Comparison of ENCODE assay signal across 9 cellular contexts in the genomic region with DNA sequence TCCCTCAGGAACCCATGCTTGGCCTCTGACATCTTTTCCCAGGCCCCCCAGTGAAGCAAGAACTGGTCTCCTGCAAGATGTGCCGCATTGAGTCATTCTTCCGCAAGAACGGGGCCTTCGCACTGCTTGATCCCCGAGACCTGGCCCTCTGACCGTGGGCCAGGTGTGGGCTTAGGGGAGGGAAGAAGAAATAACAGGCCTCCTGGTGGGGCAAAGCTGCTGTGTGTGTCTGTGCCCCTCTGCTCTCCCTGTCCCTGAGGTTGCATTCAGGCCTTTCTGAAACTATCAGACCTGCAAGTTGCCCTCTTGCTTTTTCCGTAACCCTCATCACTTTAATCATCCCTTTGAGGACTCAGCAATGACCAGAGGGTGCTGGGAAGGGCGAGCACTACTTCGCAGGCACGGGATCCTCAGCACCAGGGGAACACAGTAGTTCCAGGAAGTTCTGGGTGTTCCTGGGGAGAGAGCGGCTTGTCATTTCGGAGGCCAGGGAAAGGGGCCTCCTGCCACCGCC. TPM values are rescaled to one million over a fixed set of nuclear protein-coding genes. Genes with fewer than 3 reads are reported as not detected.
A peak's percentile ranks its signal among the peaks of the same experiment; 100 is the strongest.
DNase-seq lines count a peak whose midpoint lies in the region; ATAC-seq, FAIRE-seq and TF ChIP-seq lines count a peak whose summit lies in the region.
"Had no signal": no experiment of that assay in that cellular context is flagged by ENCODE, and none has a peak within 500 bp of the region (broad histone marks: within the 10 kb centered on the region; RNA-seq: fewer than 3 reads in every experiment).

No MANE protein-coding gene starts in this region.

- H3K4me1 ChIP-seq in mesenchymal stem cell (ENCODE audit: control insufficient read depth, insufficient read depth, low read depth, low read length) (peaks cover 25% of the 10 kb centered on the region), upper lobe of left lung (peaks cover 23 to 34% (median 27%) of the 10 kb centered on the region in 4 donors)

- TF ChIP-seq EP300 in upper lobe of left lung (IDR thresholded peaks at IDR 0.05): no peak

- TF ChIP-seq CTCF in brain microvascular endothelial cell (IDR thresholded peaks at IDR 0.05; ENCODE audit: low read depth, low read length, missing control alignments) (no peak), upper lobe of left lung (IDR thresholded peaks at IDR 0.05) (no peak)

- no peak overlapping the region for H3K4ac ChIP-seq in mesenchymal stem cell (ENCODE audit: low read depth in 1 of 2, low read length in 2 of 2)

- H2BK120ac ChIP-seq in mesenchymal stem cell (ENCODE audit: low read depth, low read length): no peak overlapping the region

- H3K27me3 Mint-ChIP-seq in activated T-cell treated with anti-CD3 and anti-CD28 coated beads, Interleukin-2, amount 50 U/mL, for 4 hours (ENCODE audit: low read depth): peaks cover 5% of the 10 kb centered on the region
- peaks cover 10% of the 10 kb centered on the region for H3K27me3 Mint-ChIP-seq in activated T-cell treated with anti-CD3 and anti-CD28 coated beads, Interleukin-2, amount 50 U/mL, for 72 hours (ENCODE audit: low read depth)

- no peak overlapping the region for H3K18ac ChIP-seq in mesenchymal stem cell (ENCODE audit: low read depth in 1 of 2, low read length in 2 of 2)

- peaks cover 15% of the 10 kb centered on the region for H3K4me1 Mint-ChIP-seq in activated T-cell treated with anti-CD3 and anti-CD28 coated beads, Interleukin-2, amount 50 U/mL, for 4 hours (ENCODE audit: low read depth)
- peaks cover 29% of the 10 kb centered on the region for H3K4me1 Mint-ChIP-seq in activated T-cell treated with anti-CD3 and anti-CD28 coated beads, Interleukin-2, amount 50 U/mL, for 72 hours (ENCODE audit: low read depth)

- H2BK15ac ChIP-seq in mesenchymal stem cell (ENCODE audit: low read depth, poor library complexity, severe bottlenecking): no peak overlapping the region

- H3K79me1 ChIP-seq in mesenchymal stem cell (replicated peaks; ENCODE audit: low read length, poor library complexity, severe bottlenecking): peaks cover 15% of the 10 kb centered on the region

- no peak for DNase-seq in activated T-cell treated with anti-CD3 and anti-CD28 coated beads, Interleukin-2, amount 50 U/mL, for 4 hours
- DNase-seq in activated T-cell treated with anti-CD3 and anti-CD28 coated beads, Interleukin-2, amount 50 U/mL, for 72 hours: no peak
- no peak for DNase-seq in brain microvascular endothelial cell
- no peak for DNase-seq in mesenchymal stem cell
- no peak for DNase-seq in upper lobe of left lung
- DNase-seq in NCI-H1694 (lab: John Stamatoyannopoulos, UW): no peak
- DNase-seq in urothelium cell line (ENCODE audit: low spot score): no peak
- no peak for DNase-seq in central memory CD4-positive, alpha-beta T cell
- DNase-seq: SIG-M5 had no signal

- peak overlapping the region; percentile 54 for H3K4me3 Mint-ChIP-seq in activated T-cell treated with anti-CD3 and anti-CD28 coated beads, Interleukin-2, amount 50 U/mL, for 4 hours
- H3K4me3 Mint-ChIP-seq in activated T-cell treated with anti-CD3 and anti-CD28 coated beads, Interleukin-2, amount 50 U/mL, for 72 hours: peak overlapping the region in 1 of 2 donors; percentile 67

- no peaks in the 10 kb centered on the region for H3K9me3 Mint-ChIP-seq in activated T-cell treated with anti-CD3 and anti-CD28 coated beads, Interleukin-2, amount 50 U/mL, for 4 hours
- no peaks in the 10 kb centered on the region for H3K9me3 Mint-ChIP-seq in activated T-cell treated with anti-CD3 and anti-CD28 coated beads, Interleukin-2, amount 50 U/mL, for 72 hours

- no peak overlapping the region for H3K27ac Mint-ChIP-seq in activated T-cell treated with anti-CD3 and anti-CD28 coated beads, Interleukin-2, amount 50 U/mL, for 72 hours

- H3K36me3 ChIP-seq in brain microvascular endothelial cell (replicated peaks) (peaks cover 11% of the 10 kb centered on the region), mesenchymal stem cell (ENCODE audit: control insufficient read depth in 1 of 2, insufficient read depth in 2 of 2, low read depth in 1 of 2, low read length in 2 of 2) (peaks cover 22 to 26% of the 10 kb centered on the region in 2 experiments), upper lobe of left lung (peaks cover 0 to 19% (median 16%) of the 10 kb centered on the region in 4 donors)

- no peak overlapping the region for H2AK5ac ChIP-seq in mesenchymal stem cell (ENCODE audit: low read length, severe bottlenecking)

- H3K9me3 ChIP-seq in mesenchymal stem cell (ENCODE audit: control insufficient read depth, low read length): no peaks in the 10 kb centered on the region
- H3K9me3 ChIP-seq in upper lobe of left lung: no peaks in the 10 kb centered on the region

- no peak overlapping the region for H2BK5ac ChIP-seq in mesenchymal stem cell (ENCODE audit: low read depth, low read length, poor library complexity, severe bottlenecking)

- H3K14ac ChIP-seq in mesenchymal stem cell (ENCODE audit: low read length in 2 of 2): no peak overlapping the region

- H3K36me3 Mint-ChIP-seq in activated T-cell treated with anti-CD3 and anti-CD28 coated beads, Interleukin-2, amount 50 U/mL, for 4 hours (ENCODE audit: insufficient read depth): peaks cover 11% of the 10 kb centered on the region
- H3K36me3 Mint-ChIP-seq in activated T-cell treated with anti-CD3 and anti-CD28 coated beads, Interleukin-2, amount 50 U/mL, for 72 hours (ENCODE audit: insufficient read depth in 2 of 2): no peaks in the 10 kb centered on the region

- FAIRE-seq in urothelium cell line (lab: Jason Lieb, UNC): no peak

- H3K23ac ChIP-seq in mesenchymal stem cell (ENCODE audit: low read length in 2 of 2): no peak overlapping the region

- WGBS in mesenchymal stem cell: 60% methylated on average over 11 of the region's 13 CpGs
- WGBS in upper lobe of left lung, 2 donors: 33 to 60% methylated on average over 8 to 11 of the region's 13 CpGs

- H3K4me2 ChIP-seq in mesenchymal stem cell (ENCODE audit: low read length, poor library complexity, severe bottlenecking): peak overlapping the region; percentile 99

- no peak for ATAC-seq in activated T-cell treated with anti-CD3 and anti-CD28 coated beads, Interleukin-2, amount 50 U/mL, for 4 hours
- no peak for ATAC-seq in activated T-cell treated with anti-CD3 and anti-CD28 coated beads, Interleukin-2, amount 50 U/mL, for 72 hours (replicated peaks in 1 of 2)
- peak in 1 of 2 donors; percentile 12 for ATAC-seq in upper lobe of left lung (ENCODE audit: low FRiP score in 2 of 2)

- no peak overlapping the region for H4K91ac ChIP-seq in mesenchymal stem cell (ENCODE audit: low read length)

- no peak overlapping the region for H2BK12ac ChIP-seq in mesenchymal stem cell (ENCODE audit: low read length in 2 of 2)

- H3K27ac ChIP-seq in brain microvascular endothelial cell: no peak overlapping the region
- no peak overlapping the region for H3K27ac ChIP-seq in mesenchymal stem cell (ENCODE audit: low read length, poor library complexity, severe bottlenecking)
- no peak overlapping the region for H3K27ac ChIP-seq in upper lobe of left lung

- H3K9ac ChIP-seq in mesenchymal stem cell (ENCODE audit: low read length): peak overlapping the region; percentile 58

- in situ Hi-C loops in brain microvascular endothelial cell (cut with HindIII; ENCODE audit: low pct_ligation_motif_present, low sequenced_read_pairs): no loop called here

- H2AFZ ChIP-seq in mesenchymal stem cell (ENCODE audit: low read depth, low read length): no peak overlapping the region

- H3K27me3 ChIP-seq in brain microvascular endothelial cell (replicated peaks) (peaks cover 4% of the 10 kb centered on the region), mesenchymal stem cell (ENCODE audit: control insufficient read depth in 1 of 2, insufficient read depth in 1 of 2, low read length in 2 of 2) (peaks cover 26 to 35% of the 10 kb centered on the region in 2 experiments), upper lobe of left lung (peaks cover 0 to 8% (median 3%) of the 10 kb centered on the region in 4 donors)

- TF ChIP-seq POLR2A in upper lobe of left lung (IDR thresholded peaks at IDR 0.05): no peak

- H3K4me3 ChIP-seq in brain microvascular endothelial cell (ENCODE audit: low read depth, low read length): peak overlapping the region; percentile 46
- peak overlapping the region in 1 of 2 experiments; percentile 68 for H3K4me3 ChIP-seq in mesenchymal stem cell (ENCODE audit: insufficient read depth in 1 of 2, low read depth in 1 of 2, low read length in 2 of 2)
- peak overlapping the region; percentile 26 to 73 (median 56) for H3K4me3 ChIP-seq in upper lobe of left lung

- no peak overlapping the region for H4K8ac ChIP-seq in mesenchymal stem cell (ENCODE audit: low read length)

RNA-seq across cellular contexts. Expression of a gene that starts 6.0 kb away (rescaled TPM):
- 100 to 1,000 TPM; 120 to 137 (median 127) TPM for total RNA-seq in activated T-cell treated with anti-CD3 and anti-CD28 coated beads, Interleukin-2, amount 50 U/mL, for 4 hours
- total RNA-seq in activated T-cell treated with anti-CD3 and anti-CD28 coated beads, Interleukin-2, amount 50 U/mL, for 72 hours: 10 to 100 TPM; 68.3 to 73.3 TPM
- polyA plus RNA-seq in mesenchymal stem cell (2013, experiment 1 of 2): 413 TPM
- 407 TPM for polyA plus RNA-seq in mesenchymal stem cell (2013, experiment 2 of 2)
- 100 to 1,000 TPM in 5 of 6 donors, 10 to 100 TPM in 1; 99.8 to 224 (median 156) TPM for total RNA-seq in upper lobe of left lung

RNA-seq across cellular contexts. Expression of a gene that starts 38.5 kb away (rescaled TPM):
- total RNA-seq in activated T-cell treated with anti-CD3 and anti-CD28 coated beads, Interleukin-2, amount 50 U/mL, for 4 hours: under 1 TPM; 0.16 to 0.33 (median 0.25) TPM
- under 1 TPM; 0.02 to 0.07 TPM for total RNA-seq in activated T-cell treated with anti-CD3 and anti-CD28 coated beads, Interleukin-2, amount 50 U/mL, for 72 hours
- polyA plus RNA-seq in mesenchymal stem cell (2013, experiment 1 of 2): 25.9 TPM
- 23.7 TPM for polyA plus RNA-seq in mesenchymal stem cell (2013, experiment 2 of 2)
- total RNA-seq in upper lobe of left lung: 10 to 100 TPM in 1 of 6 donors, 1 to 10 TPM in 5; 2.1 to 19.6 (median 4.9) TPM

RNA-seq across cellular contexts. Expression of a gene that starts 41.8 kb away (rescaled TPM):
- under 1 TPM; 0.10 to 0.40 (median 0.27) TPM for total RNA-seq in activated T-cell treated with anti-CD3 and anti-CD28 coated beads, Interleukin-2, amount 50 U/mL, for 4 hours
- total RNA-seq in activated T-cell treated with anti-CD3 and anti-CD28 coated beads, Interleukin-2, amount 50 U/mL, for 72 hours: under 1 TPM in 1 of 2 donors, not detected in 1; 0.21 TPM
- polyA plus RNA-seq in mesenchymal stem cell (2013, experiment 1 of 2): 3.4 TPM
- polyA plus RNA-seq in mesenchymal stem cell (2013, experiment 2 of 2): 3.1 TPM
- total RNA-seq in upper lobe of left lung: 1 to 10 TPM in 3 of 6 donors, under 1 TPM in 2, not detected in 1; 0.15 to 2.1 (median 1.1) TPM
